10 cellular contexts compared by ENCODE assay signal in the genomic region with DNA sequence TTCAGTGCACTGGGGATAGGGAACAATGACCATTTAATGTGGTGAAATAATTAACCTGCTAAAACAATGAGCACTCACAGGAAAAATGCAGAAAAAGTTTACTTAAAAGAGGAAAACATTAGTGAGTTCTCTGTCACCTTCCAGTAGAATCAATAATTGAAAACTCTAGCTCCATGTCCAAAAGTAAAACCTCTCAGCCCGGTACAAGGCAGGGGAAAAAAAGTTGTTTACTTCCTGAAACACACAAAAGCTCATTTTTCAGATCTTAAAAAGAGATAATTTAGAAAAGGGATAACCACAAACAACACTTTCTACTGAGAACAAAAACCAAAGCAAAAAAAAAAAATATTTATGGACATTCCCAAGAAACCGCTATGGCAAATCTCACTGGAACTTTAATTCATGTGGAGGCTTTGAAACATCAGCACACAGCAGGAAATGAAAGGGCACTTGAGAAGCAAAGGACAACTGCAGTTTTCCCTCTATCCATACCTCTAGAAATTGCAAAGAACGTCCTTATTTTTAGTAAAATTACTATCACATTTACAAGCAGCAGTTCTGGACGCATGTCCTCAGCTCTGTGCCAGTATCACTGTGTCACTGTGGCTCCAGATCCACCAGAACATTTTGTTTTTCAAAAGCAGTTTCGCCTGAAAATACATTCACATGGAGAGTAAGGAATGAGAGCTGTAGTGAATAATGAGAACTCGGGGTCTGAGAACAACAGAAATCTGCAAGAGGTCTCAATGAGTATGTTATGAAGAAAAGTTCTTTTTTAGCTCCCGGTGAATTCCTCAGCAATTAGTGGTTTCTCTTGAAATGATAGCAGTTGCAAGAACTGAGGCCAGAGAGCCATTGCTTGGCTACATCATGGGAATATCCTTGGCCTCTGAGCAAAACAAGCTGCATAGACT. TPM values are rescaled to one million over a fixed set of nuclear protein-coding genes. Genes with fewer than 3 reads are reported as not detected.
DNase-seq lines count a peak whose midpoint lies in the region; ATAC-seq, FAIRE-seq and TF ChIP-seq lines count a peak whose summit lies in the region.
"Had no signal": no experiment of that assay in that cellular context is flagged by ENCODE, and none has a peak within 500 bp of the region (broad histone marks: within the 10 kb centered on the region; RNA-seq: fewer than 3 reads in every experiment).

No MANE protein-coding gene starts in this region.

- H3K27ac ChIP-seq in mammary epithelial cell (ENCODE audit: insufficient read depth, low read depth, low read length) (no peak overlapping the region), kidney (ENCODE audit: low read depth in 2 of 2, low read length in 2 of 2) (peak overlapping the region; percentile 19 to 63)
- H3K27ac ChIP-seq: epithelial cell of prostate, WERI-Rb-1 had no signal

- CTCF ChIA-PET in mammary epithelial cell (lab: Charles Lee; ENCODE audit: low non-redundant PET) = interaction anchor here (0.6 kb wide), 1 partner anchor 47 kb away, joined by 4 read pairs; no protein-coding TSS in a partner anchor

- H3K4me2 ChIP-seq in mammary epithelial cell (ENCODE audit: insufficient read depth, low read depth, low read length) = no peak overlapping the region

- peak; percentile 32 for DNase-seq in KBM-7
- DNase-seq in mammary epithelial cell = peak; percentile 27
- DNase-seq in kidney = no peak
- peak; percentile 76 for DNase-seq in superior temporal gyrus (ENCODE audit: extremely low spot score)
- DNase-seq: WERI-Rb-1 had no signal

- in situ Hi-C loops in KBM-7 (cut with MboI; ENCODE audit: low pct_unique_long_range_greater_than_20kb, low sequenced_read_pairs) = loop anchor here (25.0 kb wide), 2 partner anchors 349 to 649 kb away; no protein-coding TSS in a partner anchor
- in situ Hi-C loops in mammary epithelial cell (cut with MboI; ENCODE audit: low sequenced_read_pairs in 2 of 2) = no loop called here

- dilution Hi-C loops in mammary epithelial cell (cut with HindIII; ENCODE audit: low sequenced_read_pairs) = no loop called here

- H3K36me3 ChIP-seq in mammary epithelial cell (ENCODE audit: insufficient read depth, low read length) (no peaks in the 10 kb centered on the region), kidney (ENCODE audit: control insufficient read depth in 1 of 2, insufficient read depth in 2 of 2, low read length in 2 of 2) (no peaks in the 10 kb centered on the region)
- H3K36me3 ChIP-seq: WERI-Rb-1 had no signal

- no peaks in the 10 kb centered on the region for H3K27me3 ChIP-seq in mammary epithelial cell (ENCODE audit: insufficient read depth, low read length)

- BruUV-seq in mammary epithelial cell (replicated peaks; lab: Mats Ljungman, UMichigan) = no TSS peak

- H3K9ac ChIP-seq in mammary epithelial cell (ENCODE audit: insufficient read depth, low read length) (no peak overlapping the region), kidney (ENCODE audit: low read length in 2 of 2) (no peak overlapping the region)

- peak; percentile 33 for FAIRE-seq in kidney (lab: Jason Lieb, UNC)

- WGBS in mammary epithelial cell (ENCODE audit: low coverage, missing lambda C conversion rate) = 48% methylated on average over 7 of the region's 7 CpGs

- H3K9me3 ChIP-seq in mammary epithelial cell (replicated peaks; ENCODE audit: insufficient read depth, low read length) (no peaks in the 10 kb centered on the region), kidney (ENCODE audit: control insufficient read depth in 1 of 2, low read length in 2 of 2) (no peaks in the 10 kb centered on the region)

- TF ChIP-seq CTCF in mammary epithelial cell (conservative IDR thresholded peaks at IDR 0.05 in 1 of 2, IDR thresholded peaks at IDR 0.05 in 1 of 2; ENCODE audit: extremely low read depth in 1 of 2, insufficient read depth in 1 of 2, low read depth in 1 of 2, low read length in 2 of 2) (no peak), kidney (IDR thresholded peaks at IDR 0.05; ENCODE audit: borderline replicate concordance, extremely low read depth, insufficient read depth) (no peak)

- ATAC-seq in esophagus mucosa = no peak
- ATAC-seq in HG03135 (IDR thresholded peaks at IDR 0.05; ENCODE audit: unreplicated experiment) = no peak
- ATAC-seq in GM18498 (IDR thresholded peaks at IDR 0.05; ENCODE audit: unreplicated experiment) = no peak
- ATAC-seq in HG03378 (IDR thresholded peaks at IDR 0.05; ENCODE audit: unreplicated experiment) = no peak

- intact Hi-C loops in mammary epithelial cell (cut with micrococcal nuclease) = no loop called here
- intact Hi-C loops in kidney (cut with DNase I) = no loop called here

- H3K79me2 ChIP-seq in mammary epithelial cell (ENCODE audit: insufficient read depth, low read length) = no peaks in the 10 kb centered on the region

- no peaks in the 10 kb centered on the region for H4K20me1 ChIP-seq in mammary epithelial cell (ENCODE audit: insufficient read depth, low read length)

- no peak overlapping the region for H3K4me3 ChIP-seq in mammary epithelial cell (replicated peaks in 1 of 3; ENCODE audit: insufficient read depth in 1 of 3, low read depth in 2 of 3, low read length in 3 of 3)
- H3K4me3 ChIP-seq in kidney (ENCODE audit: low read length in 2 of 2) = peak overlapping the region; percentile 19 to 30

- H3K4me1 ChIP-seq in mammary epithelial cell (ENCODE audit: insufficient read depth, low read length) (no peaks in the 10 kb centered on the region), kidney (ENCODE audit: control insufficient read depth in 1 of 2, insufficient read depth in 1 of 2, low read depth in 1 of 2, low read length in 2 of 2) (peaks cover 5% of the 10 kb centered on the region in 2 donors)

- peak overlapping the region; percentile 46 for H2AFZ ChIP-seq in mammary epithelial cell (ENCODE audit: low read depth, low read length)

RNA-seq across cellular contexts. Expression of gene DNAH7, which starts 44.7 kb away (rescaled TPM):
- total RNA-seq in mammary epithelial cell = 1 to 10 TPM in 1 of 2 donors, under 1 TPM in 1; 0.56 to 1.0 TPM
- polyA plus RNA-seq in mammary epithelial cell = 0.10 TPM
- polyA minus RNA-seq in mammary epithelial cell = not detected
- total RNA-seq in kidney = 15.7 TPM
- 3.8 TPM for polyA plus RNA-seq in kidney (ENCODE audit: insufficient read depth, low read depth, low replicate concordance)
- 0.12 TPM for total RNA-seq in esophagus mucosa

RNA-seq across cellular contexts. Expression of gene STK17B, which starts 58.1 kb away (rescaled TPM):
- total RNA-seq in mammary epithelial cell (10 to 100 TPM in 1 of 2 donors, 1 to 10 TPM in 1; 5.7 to 11.6 TPM), kidney (41.0 TPM), esophagus mucosa (11.0 TPM)
- polyA plus RNA-seq in mammary epithelial cell (4.3 TPM), kidney (ENCODE audit: insufficient read depth, low read depth, low replicate concordance) (3.4 TPM)
- 3.7 TPM for polyA minus RNA-seq in mammary epithelial cell

Comparison
In these comparisons a context has a peak if more than half of its experiments do, and no peak if none do; other contexts are left out.
1. H3K4me3 ChIP-seq: peak in kidney (2 of 2); none in mammary epithelial cell (0 of 3).